In the genomic region with DNA sequence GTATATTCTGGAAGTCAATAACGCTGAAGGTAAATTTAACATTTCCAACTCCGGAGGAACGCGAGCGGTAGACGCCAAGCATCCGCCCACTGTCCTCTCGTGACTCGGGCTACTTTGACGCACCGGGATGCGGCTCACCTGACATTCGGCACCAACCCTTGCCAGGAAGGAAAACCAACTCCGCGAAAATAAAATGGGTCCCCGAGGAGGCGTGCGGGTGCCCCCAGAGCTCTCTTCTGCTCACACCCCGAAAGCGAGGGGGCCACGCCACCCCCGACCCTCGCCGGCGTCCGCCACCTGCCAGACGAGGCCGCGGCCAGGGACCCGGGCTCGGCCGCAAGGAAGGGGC, we compare ENCODE assay signal across 1 cellular context.
TF ChIP-seq lines count a peak whose summit lies in the region.

No MANE protein-coding gene starts in this region.

TF ChIP-seq in K562, 482 proteins besides CTCF, POLR2A, EP300 and RAD21 (continued from another document and continues in another):
- TF ChIP-seq, protein P1, sequence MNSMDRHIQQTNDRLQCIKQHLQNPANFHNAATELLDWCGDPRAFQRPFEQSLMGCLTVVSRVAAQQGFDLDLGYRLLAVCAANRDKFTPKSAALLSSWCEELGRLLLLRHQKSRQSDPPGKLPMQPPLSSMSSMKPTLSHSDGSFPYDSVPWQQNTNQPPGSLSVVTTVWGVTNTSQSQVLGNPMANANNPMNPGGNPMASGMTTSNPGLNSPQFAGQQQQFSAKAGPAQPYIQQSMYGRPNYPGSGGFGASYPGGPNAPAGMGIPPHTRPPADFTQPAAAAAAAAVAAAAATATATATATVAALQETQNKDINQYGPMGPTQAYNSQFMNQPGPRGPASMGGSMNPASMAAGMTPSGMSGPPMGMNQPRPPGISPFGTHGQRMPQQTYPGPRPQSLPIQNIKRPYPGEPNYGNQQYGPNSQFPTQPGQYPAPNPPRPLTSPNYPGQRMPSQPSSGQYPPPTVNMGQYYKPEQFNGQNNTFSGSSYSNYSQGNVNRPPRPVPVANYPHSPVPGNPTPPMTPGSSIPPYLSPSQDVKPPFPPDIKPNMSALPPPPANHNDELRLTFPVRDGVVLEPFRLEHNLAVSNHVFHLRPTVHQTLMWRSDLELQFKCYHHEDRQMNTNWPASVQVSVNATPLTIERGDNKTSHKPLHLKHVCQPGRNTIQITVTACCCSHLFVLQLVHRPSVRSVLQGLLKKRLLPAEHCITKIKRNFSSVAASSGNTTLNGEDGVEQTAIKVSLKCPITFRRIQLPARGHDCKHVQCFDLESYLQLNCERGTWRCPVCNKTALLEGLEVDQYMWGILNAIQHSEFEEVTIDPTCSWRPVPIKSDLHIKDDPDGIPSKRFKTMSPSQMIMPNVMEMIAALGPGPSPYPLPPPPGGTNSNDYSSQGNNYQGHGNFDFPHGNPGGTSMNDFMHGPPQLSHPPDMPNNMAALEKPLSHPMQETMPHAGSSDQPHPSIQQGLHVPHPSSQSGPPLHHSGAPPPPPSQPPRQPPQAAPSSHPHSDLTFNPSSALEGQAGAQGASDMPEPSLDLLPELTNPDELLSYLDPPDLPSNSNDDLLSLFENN (IDR thresholded peaks at IDR 0.05; ENCODE audit: low read depth in 2 of 2, low read length in 2 of 2): no peak
- TF ChIP-seq, protein P2, sequence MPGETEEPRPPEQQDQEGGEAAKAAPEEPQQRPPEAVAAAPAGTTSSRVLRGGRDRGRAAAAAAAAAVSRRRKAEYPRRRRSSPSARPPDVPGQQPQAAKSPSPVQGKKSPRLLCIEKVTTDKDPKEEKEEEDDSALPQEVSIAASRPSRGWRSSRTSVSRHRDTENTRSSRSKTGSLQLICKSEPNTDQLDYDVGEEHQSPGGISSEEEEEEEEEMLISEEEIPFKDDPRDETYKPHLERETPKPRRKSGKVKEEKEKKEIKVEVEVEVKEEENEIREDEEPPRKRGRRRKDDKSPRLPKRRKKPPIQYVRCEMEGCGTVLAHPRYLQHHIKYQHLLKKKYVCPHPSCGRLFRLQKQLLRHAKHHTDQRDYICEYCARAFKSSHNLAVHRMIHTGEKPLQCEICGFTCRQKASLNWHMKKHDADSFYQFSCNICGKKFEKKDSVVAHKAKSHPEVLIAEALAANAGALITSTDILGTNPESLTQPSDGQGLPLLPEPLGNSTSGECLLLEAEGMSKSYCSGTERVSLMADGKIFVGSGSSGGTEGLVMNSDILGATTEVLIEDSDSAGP (CRISPR knock-in tag; IDR thresholded peaks at IDR 0.05): no peak
- TF ChIP-seq ZNF24 (IDR thresholded peaks at IDR 0.05) (no peak), CEBPG (CRISPR knock-in tag; IDR thresholded peaks at IDR 0.05) (no peak), CEBPG (tag; conservative IDR thresholded peaks at IDR 0.05 in 1 of 2, IDR thresholded peaks at IDR 0.05 in 1 of 2) (no peak), CSDE1 (IDR thresholded peaks at IDR 0.05) (no peak), ZBED1 (IDR thresholded peaks at IDR 0.05) (no peak), ESRRB (CRISPR knock-in tag; IDR thresholded peaks at IDR 0.05; ENCODE audit: borderline replicate concordance) (no peak), XRCC4 (IDR thresholded peaks at IDR 0.05; ENCODE audit: extremely low read depth, insufficient read depth, insufficient read length) (no peak), ZNF146 (CRISPR knock-in tag; IDR thresholded peaks at IDR 0.05; ENCODE audit: unreplicated experiment) (no peak), CHD1 (IDR thresholded peaks at IDR 0.05; ENCODE audit: low read length) (no peak), EHMT2 (IDR thresholded peaks at IDR 0.05) (no peak), ESRRA (IDR thresholded peaks at IDR 0.05; ENCODE audit: borderline replicate concordance, low read depth) (no peak), YY1 (IDR thresholded peaks at IDR 0.05; ENCODE audit: borderline replicate concordance in 1 of 3, control insufficient read depth in 1 of 3, extremely low read depth in 1 of 3, insufficient read depth in 3 of 3, insufficient read length in 1 of 3, insufficient replicate concordance in 2 of 3, low read depth in 1 of 3, low read length in 2 of 3) (peak in 1 of 3 experiments; percentile 63), SPI1 (IDR thresholded peaks at IDR 0.05; ENCODE audit: borderline replicate concordance, low read depth, low read length) (no peak), EGR1 (conservative IDR thresholded peaks at IDR 0.05) (peak; percentile 37), FOXP1 (CRISPR knock-in tag; IDR thresholded peaks at IDR 0.05) (no peak), RUNX1 (IDR thresholded peaks at IDR 0.05; ENCODE audit: low read depth) (no peak), FOXJ2 (tag; IDR thresholded peaks at IDR 0.05) (no peak)
- TF ChIP-seq, protein P3, sequence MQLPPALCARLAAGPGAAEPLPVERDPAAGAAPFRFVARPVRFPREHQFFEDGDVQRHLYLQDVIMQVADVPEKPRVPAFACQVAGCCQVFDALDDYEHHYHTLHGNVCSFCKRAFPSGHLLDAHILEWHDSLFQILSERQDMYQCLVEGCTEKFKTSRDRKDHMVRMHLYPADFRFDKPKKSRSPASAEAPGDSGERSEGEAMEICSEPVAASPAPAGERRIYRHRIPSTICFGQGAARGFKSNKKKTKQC (CRISPR knock-in tag; IDR thresholded peaks at IDR 0.05): 0 out of 2 replicates have a peak, but pooled peaks have one; percentile 27
- TF ChIP-seq, protein P4, sequence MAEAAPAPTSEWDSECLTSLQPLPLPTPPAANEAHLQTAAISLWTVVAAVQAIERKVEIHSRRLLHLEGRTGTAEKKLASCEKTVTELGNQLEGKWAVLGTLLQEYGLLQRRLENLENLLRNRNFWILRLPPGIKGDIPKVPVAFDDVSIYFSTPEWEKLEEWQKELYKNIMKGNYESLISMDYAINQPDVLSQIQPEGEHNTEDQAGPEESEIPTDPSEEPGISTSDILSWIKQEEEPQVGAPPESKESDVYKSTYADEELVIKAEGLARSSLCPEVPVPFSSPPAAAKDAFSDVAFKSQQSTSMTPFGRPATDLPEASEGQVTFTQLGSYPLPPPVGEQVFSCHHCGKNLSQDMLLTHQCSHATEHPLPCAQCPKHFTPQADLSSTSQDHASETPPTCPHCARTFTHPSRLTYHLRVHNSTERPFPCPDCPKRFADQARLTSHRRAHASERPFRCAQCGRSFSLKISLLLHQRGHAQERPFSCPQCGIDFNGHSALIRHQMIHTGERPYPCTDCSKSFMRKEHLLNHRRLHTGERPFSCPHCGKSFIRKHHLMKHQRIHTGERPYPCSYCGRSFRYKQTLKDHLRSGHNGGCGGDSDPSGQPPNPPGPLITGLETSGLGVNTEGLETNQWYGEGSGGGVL (CRISPR knock-in tag; IDR thresholded peaks at IDR 0.05): no peak
- TF ChIP-seq, protein P5, sequence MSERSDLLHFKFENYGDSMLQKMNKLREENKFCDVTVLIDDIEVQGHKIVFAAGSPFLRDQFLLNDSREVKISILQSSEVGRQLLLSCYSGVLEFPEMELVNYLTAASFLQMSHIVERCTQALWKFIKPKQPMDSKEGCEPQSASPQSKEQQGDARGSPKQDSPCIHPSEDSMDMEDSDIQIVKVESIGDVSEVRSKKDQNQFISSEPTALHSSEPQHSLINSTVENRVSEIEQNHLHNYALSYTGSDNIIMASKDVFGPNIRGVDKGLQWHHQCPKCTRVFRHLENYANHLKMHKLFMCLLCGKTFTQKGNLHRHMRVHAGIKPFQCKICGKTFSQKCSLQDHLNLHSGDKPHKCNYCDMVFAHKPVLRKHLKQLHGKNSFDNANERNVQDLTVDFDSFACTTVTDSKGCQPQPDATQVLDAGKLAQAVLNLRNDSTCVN (CRISPR knock-in tag; IDR thresholded peaks at IDR 0.05): no peak
- TF ChIP-seq, protein P6, sequence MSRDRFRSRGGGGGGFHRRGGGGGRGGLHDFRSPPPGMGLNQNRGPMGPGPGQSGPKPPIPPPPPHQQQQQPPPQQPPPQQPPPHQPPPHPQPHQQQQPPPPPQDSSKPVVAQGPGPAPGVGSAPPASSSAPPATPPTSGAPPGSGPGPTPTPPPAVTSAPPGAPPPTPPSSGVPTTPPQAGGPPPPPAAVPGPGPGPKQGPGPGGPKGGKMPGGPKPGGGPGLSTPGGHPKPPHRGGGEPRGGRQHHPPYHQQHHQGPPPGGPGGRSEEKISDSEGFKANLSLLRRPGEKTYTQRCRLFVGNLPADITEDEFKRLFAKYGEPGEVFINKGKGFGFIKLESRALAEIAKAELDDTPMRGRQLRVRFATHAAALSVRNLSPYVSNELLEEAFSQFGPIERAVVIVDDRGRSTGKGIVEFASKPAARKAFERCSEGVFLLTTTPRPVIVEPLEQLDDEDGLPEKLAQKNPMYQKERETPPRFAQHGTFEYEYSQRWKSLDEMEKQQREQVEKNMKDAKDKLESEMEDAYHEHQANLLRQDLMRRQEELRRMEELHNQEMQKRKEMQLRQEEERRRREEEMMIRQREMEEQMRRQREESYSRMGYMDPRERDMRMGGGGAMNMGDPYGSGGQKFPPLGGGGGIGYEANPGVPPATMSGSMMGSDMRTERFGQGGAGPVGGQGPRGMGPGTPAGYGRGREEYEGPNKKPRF (IDR thresholded peaks at IDR 0.05; ENCODE audit: low read depth, low read length): no peak
- TF ChIP-seq, protein P7, sequence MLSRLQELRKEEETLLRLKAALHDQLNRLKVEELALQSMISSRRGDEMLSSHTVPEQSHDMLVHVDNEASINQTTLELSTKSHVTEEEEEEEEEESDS (CRISPR knock-in tag; IDR thresholded peaks at IDR 0.05): no peak
- TF ChIP-seq, protein P8, sequence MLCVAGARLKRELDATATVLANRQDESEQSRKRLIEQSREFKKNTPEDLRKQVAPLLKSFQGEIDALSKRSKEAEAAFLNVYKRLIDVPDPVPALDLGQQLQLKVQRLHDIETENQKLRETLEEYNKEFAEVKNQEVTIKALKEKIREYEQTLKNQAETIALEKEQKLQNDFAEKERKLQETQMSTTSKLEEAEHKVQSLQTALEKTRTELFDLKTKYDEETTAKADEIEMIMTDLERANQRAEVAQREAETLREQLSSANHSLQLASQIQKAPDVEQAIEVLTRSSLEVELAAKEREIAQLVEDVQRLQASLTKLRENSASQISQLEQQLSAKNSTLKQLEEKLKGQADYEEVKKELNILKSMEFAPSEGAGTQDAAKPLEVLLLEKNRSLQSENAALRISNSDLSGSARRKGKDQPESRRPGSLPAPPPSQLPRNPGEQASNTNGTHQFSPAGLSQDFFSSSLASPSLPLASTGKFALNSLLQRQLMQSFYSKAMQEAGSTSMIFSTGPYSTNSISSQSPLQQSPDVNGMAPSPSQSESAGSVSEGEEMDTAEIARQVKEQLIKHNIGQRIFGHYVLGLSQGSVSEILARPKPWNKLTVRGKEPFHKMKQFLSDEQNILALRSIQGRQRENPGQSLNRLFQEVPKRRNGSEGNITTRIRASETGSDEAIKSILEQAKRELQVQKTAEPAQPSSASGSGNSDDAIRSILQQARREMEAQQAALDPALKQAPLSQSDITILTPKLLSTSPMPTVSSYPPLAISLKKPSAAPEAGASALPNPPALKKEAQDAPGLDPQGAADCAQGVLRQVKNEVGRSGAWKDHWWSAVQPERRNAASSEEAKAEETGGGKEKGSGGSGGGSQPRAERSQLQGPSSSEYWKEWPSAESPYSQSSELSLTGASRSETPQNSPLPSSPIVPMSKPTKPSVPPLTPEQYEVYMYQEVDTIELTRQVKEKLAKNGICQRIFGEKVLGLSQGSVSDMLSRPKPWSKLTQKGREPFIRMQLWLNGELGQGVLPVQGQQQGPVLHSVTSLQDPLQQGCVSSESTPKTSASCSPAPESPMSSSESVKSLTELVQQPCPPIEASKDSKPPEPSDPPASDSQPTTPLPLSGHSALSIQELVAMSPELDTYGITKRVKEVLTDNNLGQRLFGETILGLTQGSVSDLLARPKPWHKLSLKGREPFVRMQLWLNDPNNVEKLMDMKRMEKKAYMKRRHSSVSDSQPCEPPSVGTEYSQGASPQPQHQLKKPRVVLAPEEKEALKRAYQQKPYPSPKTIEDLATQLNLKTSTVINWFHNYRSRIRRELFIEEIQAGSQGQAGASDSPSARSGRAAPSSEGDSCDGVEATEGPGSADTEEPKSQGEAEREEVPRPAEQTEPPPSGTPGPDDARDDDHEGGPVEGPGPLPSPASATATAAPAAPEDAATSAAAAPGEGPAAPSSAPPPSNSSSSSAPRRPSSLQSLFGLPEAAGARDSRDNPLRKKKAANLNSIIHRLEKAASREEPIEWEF (CRISPR knock-in tag; IDR thresholded peaks at IDR 0.05): no peak
- TF ChIP-seq, protein P9, sequence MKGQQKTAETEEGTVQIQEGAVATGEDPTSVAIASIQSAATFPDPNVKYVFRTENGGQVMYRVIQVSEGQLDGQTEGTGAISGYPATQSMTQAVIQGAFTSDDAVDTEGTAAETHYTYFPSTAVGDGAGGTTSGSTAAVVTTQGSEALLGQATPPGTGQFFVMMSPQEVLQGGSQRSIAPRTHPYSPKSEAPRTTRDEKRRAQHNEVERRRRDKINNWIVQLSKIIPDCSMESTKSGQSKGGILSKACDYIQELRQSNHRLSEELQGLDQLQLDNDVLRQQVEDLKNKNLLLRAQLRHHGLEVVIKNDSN (CRISPR knock-in tag; IDR thresholded peaks at IDR 0.05): no peak
- TF ChIP-seq, protein P10, sequence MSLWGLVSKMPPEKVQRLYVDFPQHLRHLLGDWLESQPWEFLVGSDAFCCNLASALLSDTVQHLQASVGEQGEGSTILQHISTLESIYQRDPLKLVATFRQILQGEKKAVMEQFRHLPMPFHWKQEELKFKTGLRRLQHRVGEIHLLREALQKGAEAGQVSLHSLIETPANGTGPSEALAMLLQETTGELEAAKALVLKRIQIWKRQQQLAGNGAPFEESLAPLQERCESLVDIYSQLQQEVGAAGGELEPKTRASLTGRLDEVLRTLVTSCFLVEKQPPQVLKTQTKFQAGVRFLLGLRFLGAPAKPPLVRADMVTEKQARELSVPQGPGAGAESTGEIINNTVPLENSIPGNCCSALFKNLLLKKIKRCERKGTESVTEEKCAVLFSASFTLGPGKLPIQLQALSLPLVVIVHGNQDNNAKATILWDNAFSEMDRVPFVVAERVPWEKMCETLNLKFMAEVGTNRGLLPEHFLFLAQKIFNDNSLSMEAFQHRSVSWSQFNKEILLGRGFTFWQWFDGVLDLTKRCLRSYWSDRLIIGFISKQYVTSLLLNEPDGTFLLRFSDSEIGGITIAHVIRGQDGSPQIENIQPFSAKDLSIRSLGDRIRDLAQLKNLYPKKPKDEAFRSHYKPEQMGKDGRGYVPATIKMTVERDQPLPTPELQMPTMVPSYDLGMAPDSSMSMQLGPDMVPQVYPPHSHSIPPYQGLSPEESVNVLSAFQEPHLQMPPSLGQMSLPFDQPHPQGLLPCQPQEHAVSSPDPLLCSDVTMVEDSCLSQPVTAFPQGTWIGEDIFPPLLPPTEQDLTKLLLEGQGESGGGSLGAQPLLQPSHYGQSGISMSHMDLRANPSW (CRISPR knock-in tag; IDR thresholded peaks at IDR 0.05): no peak
